20 cellular contexts compared by ENCODE assay signal in the genomic region with DNA sequence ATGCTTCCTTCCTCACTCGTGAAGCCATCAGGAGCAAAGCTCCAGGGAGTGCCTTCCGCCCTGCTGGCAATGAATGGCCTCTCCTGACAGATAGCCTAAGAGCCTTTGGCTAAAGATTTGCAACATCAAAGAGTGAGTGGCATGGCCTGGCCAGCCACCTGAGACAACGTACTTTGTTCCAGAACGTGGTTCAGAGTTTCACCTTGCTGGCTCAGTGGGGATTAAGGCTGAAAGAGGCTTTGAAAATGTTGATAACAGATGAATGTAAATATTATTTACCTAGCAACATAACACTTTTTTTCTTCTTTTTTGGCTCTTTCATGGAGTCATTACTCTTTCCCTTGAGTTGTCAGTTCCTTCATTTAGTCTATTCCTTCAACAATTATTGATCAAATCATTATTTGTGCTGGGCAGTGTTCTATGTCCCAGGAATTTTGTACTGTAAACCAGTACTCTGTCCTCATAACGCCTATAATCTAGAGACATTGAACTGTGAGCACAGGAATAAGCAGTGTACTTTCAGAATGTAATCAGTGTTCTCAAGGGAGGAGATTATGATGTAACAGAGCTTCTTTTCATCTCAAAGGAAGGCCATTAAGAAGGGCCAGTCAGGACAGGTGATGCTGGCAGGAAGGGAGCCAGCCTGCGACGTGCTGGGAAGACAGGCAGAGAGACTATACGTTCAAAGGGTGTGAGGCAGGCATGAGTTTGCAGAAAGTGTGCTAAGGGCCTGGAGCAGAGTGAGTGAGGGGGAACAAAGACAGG. TPM values are rescaled to one million over a fixed set of nuclear protein-coding genes. Genes with fewer than 3 reads are reported as not detected.
DNase-seq lines count a peak whose midpoint lies in the region; ATAC-seq, FAIRE-seq and TF ChIP-seq lines count a peak whose summit lies in the region.
"Had no signal": no experiment of that assay in that cellular context is flagged by ENCODE, and none has a peak within 500 bp of the region (broad histone marks: within the 10 kb centered on the region; RNA-seq: fewer than 3 reads in every experiment).

No MANE protein-coding gene starts in this region.

- peaks cover 14% of the 10 kb centered on the region for H3K36me3 Mint-ChIP-seq in glutamatergic neuron (ENCODE audit: unreplicated experiment)

- TF ChIP-seq EP300 in ovary (IDR thresholded peaks at IDR 0.05), result no peak

- H3K4me1 ChIP-seq in RWPE2 (ENCODE audit: insufficient read depth, poor library complexity, severe bottlenecking) (peaks cover 6% of the 10 kb centered on the region), small intestine (ENCODE audit: control insufficient read depth in 2 of 2, insufficient read depth in 1 of 2, low read depth in 1 of 2, low read length in 1 of 2) (peaks cover 3 to 9% of the 10 kb centered on the region in 2 donors), ovary (ENCODE audit: insufficient read depth) (no peaks in the 10 kb centered on the region)
- H3K4me1 ChIP-seq: pancreas had no signal

- H3K27ac ChIP-seq in RWPE2 (ENCODE audit: poor library complexity, severe bottlenecking) (no peak overlapping the region), small intestine (ENCODE audit: low read depth in 1 of 2, low read length in 1 of 2) (peak overlapping the region; percentile 81 to 89), ovary (no peak overlapping the region), RWPE1 (no peak overlapping the region)
- H3K27ac ChIP-seq: dorsolateral prefrontal cortex, left ventricle myocardium inferior, pancreas, VCaP had no signal

- POLR2A ChIA-PET in RWPE1 (lab: Yijun Ruan, JAX; ENCODE audit: low non-redundant PET), result no interaction called here

- H3K4me3 ChIP-seq in RWPE2 (ENCODE audit: severe bottlenecking) (no peak overlapping the region), small intestine (ENCODE audit: low read depth in 1 of 2, low read length in 2 of 2) (no peak overlapping the region), ovary (no peak overlapping the region)
- H3K4me3 ChIP-seq: dorsolateral prefrontal cortex, K562, left ventricle myocardium inferior, pancreas had no signal

- H3K27ac Mint-ChIP-seq in glutamatergic neuron (ENCODE audit: unreplicated experiment), result peak overlapping the region; percentile 69
- H3K27ac Mint-ChIP-seq: activated CD4-positive, alpha-beta memory T cell treated with anti-CD3 and anti-CD28 coated beads, Interleukin-2, amount 10 ng/mL, durations not matched to agents 7 days and 5 days; activated naive CD8-positive, alpha-beta T cell treated with anti-CD3 and anti-CD28 coated beads, Interleukin-2, amount 10 ng/mL, durations not matched to agents 7 days and 5 days; activated T-cell treated with anti-CD3 and anti-CD28 coated beads, Interleukin-2, amount 50 U/mL, for 72 hours had no signal

- no peak for TF ChIP-seq POLR2A in ovary (IDR thresholded peaks at IDR 0.05)

- H3K4me3 Mint-ChIP-seq in glutamatergic neuron (ENCODE audit: unreplicated experiment), result peak overlapping the region; percentile 21
- H3K4me3 Mint-ChIP-seq: activated CD4-positive, alpha-beta memory T cell treated with anti-CD3 and anti-CD28 coated beads, Interleukin-2, amount 10 ng/mL, durations not matched to agents 7 days and 5 days; activated naive CD8-positive, alpha-beta T cell treated with anti-CD3 and anti-CD28 coated beads, Interleukin-2, amount 10 ng/mL, durations not matched to agents 7 days and 5 days; activated T-cell treated with anti-CD3 and anti-CD28 coated beads, Interleukin-2, amount 50 U/mL, for 72 hours had no signal

- CTCF ChIA-PET in RWPE1 (lab: Yijun Ruan, JAX), result interaction anchor here (0.7 kb wide), 1 partner anchor 138 kb away, joined by 4 read pairs; no protein-coding TSS in a partner anchor

- no peak for TF ChIP-seq CTCF in RWPE2 (IDR thresholded peaks at IDR 0.05; ENCODE audit: poor library complexity, severe bottlenecking)
- TF ChIP-seq CTCF in glutamatergic neuron (IDR thresholded peaks at IDR 0.05; ENCODE audit: partially characterized antibody, unreplicated experiment), result no peak
- no peak for TF ChIP-seq CTCF in ovary (IDR thresholded peaks at IDR 0.05)
- TF ChIP-seq CTCF in RWPE1 (conservative IDR thresholded peaks at IDR 0.05; ENCODE audit: low read depth), result no peak

- H3K36me3 ChIP-seq in RWPE2 (ENCODE audit: low read depth), result no peaks in the 10 kb centered on the region
- H3K36me3 ChIP-seq in small intestine (ENCODE audit: control insufficient read depth in 2 of 2, insufficient read depth in 2 of 2, low read length in 2 of 2), result no peaks in the 10 kb centered on the region
- H3K36me3 ChIP-seq in ovary, result no peaks in the 10 kb centered on the region
- H3K36me3 ChIP-seq: left ventricle myocardium inferior, pancreas had no signal

- H3K27me3 ChIP-seq in RWPE2 (ENCODE audit: insufficient read depth, poor library complexity, severe bottlenecking) (no peaks in the 10 kb centered on the region), small intestine (ENCODE audit: control insufficient read depth in 2 of 2, insufficient read depth in 2 of 2, low read length in 2 of 2) (no peaks in the 10 kb centered on the region), ovary (no peaks in the 10 kb centered on the region)
- H3K27me3 ChIP-seq: dorsolateral prefrontal cortex, pancreas had no signal

- ATAC-seq in RWPE2 (ENCODE audit: low read depth), result peak; percentile 53
- ATAC-seq: activated T-cell treated with anti-CD3 and anti-CD28 coated beads, Interleukin-2, amount 50 U/mL, for 72 hours; K562; pancreas had no signal

- H3K27me3 Mint-ChIP-seq in glutamatergic neuron (ENCODE audit: unreplicated experiment), result peaks cover 16% of the 10 kb centered on the region

- 9 to 51% (median 28%) methylated on average over 8 of the region's 8 CpGs for WGBS in small intestine, 3 donors
- WGBS in ovary, 3 donors, result 56 to 63% (median 62%) methylated on average over 8 of the region's 8 CpGs

- H3K4me1 Mint-ChIP-seq in glutamatergic neuron (ENCODE audit: low read depth, unreplicated experiment), result peaks cover 47% of the 10 kb centered on the region
- H3K4me1 Mint-ChIP-seq: activated CD4-positive, alpha-beta memory T cell treated with anti-CD3 and anti-CD28 coated beads, Interleukin-2, amount 10 ng/mL, durations not matched to agents 7 days and 5 days; activated naive CD8-positive, alpha-beta T cell treated with anti-CD3 and anti-CD28 coated beads, Interleukin-2, amount 10 ng/mL, durations not matched to agents 7 days and 5 days had no signal

- peaks cover 19% of the 10 kb centered on the region for H3K9me3 Mint-ChIP-seq in glutamatergic neuron (ENCODE audit: unreplicated experiment)
- H3K9me3 Mint-ChIP-seq: activated CD4-positive, alpha-beta memory T cell treated with anti-CD3 and anti-CD28 coated beads, Interleukin-2, amount 10 ng/mL, durations not matched to agents 7 days and 5 days; activated naive CD8-positive, alpha-beta T cell treated with anti-CD3 and anti-CD28 coated beads, Interleukin-2, amount 10 ng/mL, durations not matched to agents 7 days and 5 days had no signal

- DNase-seq in HT-29 (ENCODE audit: low spot score) (peak; percentile 4), RWPE2 (ENCODE audit: low spot score) (no peak), glutamatergic neuron (peak; percentile 63), small intestine (peak; percentile 92), DMS153 treated with DMSO at 0.1 percent for 48 hours (lab: John Stamatoyannopoulos, UW; ENCODE audit: unreplicated experiment) (no peak), ovary (no peak), RWPE1 (ENCODE audit: low spot score) (no peak)
- DNase-seq: activated CD4-positive, alpha-beta memory T cell treated with anti-CD3 and anti-CD28 coated beads, Interleukin-2, amount 10 ng/mL, durations not matched to agents 7 days and 5 days; activated naive CD8-positive, alpha-beta T cell treated with anti-CD3 and anti-CD28 coated beads, Interleukin-2, amount 10 ng/mL, durations not matched to agents 7 days and 5 days; activated T-cell treated with anti-CD3 and anti-CD28 coated beads, Interleukin-2, amount 50 U/mL, for 72 hours; AML-193; dorsolateral prefrontal cortex; hippocampal formation; left ventricle myocardium inferior; NCI-H1092; pancreas; stimulated activated CD4-positive, alpha-beta T cell treated with anti-CD3 and anti-CD28 coated beads, Interleukin-2, amount 100 ng/mL, for 48 hours; substantia nigra had no signal

- H3K9me3 ChIP-seq in RWPE2 (ENCODE audit: severe bottlenecking), result no peaks in the 10 kb centered on the region
- H3K9me3 ChIP-seq in small intestine (ENCODE audit: control insufficient read depth, low read depth), result peaks cover 1% of the 10 kb centered on the region
- H3K9me3 ChIP-seq in ovary, result no peaks in the 10 kb centered on the region
- H3K9me3 ChIP-seq: pancreas had no signal

- FAIRE-seq in small intestine (lab: Jason Lieb, UNC), result no peak
- FAIRE-seq: K562, pancreas had no signal

- intact Hi-C loops in ovary (cut with DNase I), result no loop called here

RNA-seq across cellular contexts. Expression of gene SH3RF3, which starts 59.4 kb away (rescaled TPM):
- total RNA-seq in HT-29 (2014; rRNA removed; shearing (Covaris generic)), result 0.05 and 0.16 TPM in 2 replicates
- total RNA-seq in glutamatergic neuron (ENCODE audit: unreplicated experiment) (1.7 TPM), ovary (10 to 100 TPM in 1 of 7 donors, 1 to 10 TPM in 6; 2.7 to 10.1 (median 5.2) TPM)
- polyA plus RNA-seq in small intestine (1 to 10 TPM in 1 of 3 donors, under 1 TPM in 2; 0.22 to 3.9 (median 0.81) TPM), ovary (1 to 10 TPM; 3.6 to 4.0 TPM)
- polyA plus RNA-seq: K562 had no signal

Comparison
In these comparisons a context has a peak if more than half of its experiments do, and no peak if none do; other contexts are left out.
1. DNase-seq: peak in HT-29 (single experiment), glutamatergic neuron (single experiment) and small intestine (single experiment); none in RWPE2 (single experiment), DMS153 treated with DMSO at 0.1 percent for 48 hours (single experiment), ovary (0 of 5) and RWPE1 (single experiment).
2. H3K27ac ChIP-seq: peak in small intestine (2 of 2); none in RWPE2 (single experiment), ovary (0 of 2) and RWPE1 (single experiment).